Comparison of ENCODE assay signal across 1 cellular context in the genomic region with DNA sequence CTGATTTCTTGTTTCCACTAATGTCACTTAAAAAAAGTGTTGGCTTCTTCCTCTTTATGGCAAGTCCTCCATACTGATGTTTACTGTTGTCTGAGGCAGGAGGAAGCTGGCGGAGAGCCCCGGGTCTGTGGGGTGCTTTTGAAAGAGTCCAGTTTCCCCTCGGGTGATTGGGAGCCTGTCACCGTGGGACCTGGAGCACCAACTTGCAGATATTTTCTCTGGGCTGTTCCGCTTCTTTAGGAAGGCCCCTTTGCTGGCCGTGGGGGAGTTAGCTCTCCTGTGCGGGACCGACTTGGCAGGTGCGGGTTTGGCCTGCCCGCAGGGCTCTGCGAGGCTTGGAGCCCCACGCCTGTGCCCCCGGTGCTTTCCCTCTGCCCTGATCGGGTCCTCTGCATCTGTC.
TF ChIP-seq lines count a peak whose summit lies in the region.

No MANE protein-coding gene starts in this region.

TF ChIP-seq in HepG2, 621 proteins besides CTCF, POLR2A, EP300 and RAD21:
- TF ChIP-seq RFXAP (CRISPR knock-in tag; IDR thresholded peaks at IDR 0.05; ENCODE audit: borderline replicate concordance) = no peak
- TF ChIP-seq, protein P1, sequence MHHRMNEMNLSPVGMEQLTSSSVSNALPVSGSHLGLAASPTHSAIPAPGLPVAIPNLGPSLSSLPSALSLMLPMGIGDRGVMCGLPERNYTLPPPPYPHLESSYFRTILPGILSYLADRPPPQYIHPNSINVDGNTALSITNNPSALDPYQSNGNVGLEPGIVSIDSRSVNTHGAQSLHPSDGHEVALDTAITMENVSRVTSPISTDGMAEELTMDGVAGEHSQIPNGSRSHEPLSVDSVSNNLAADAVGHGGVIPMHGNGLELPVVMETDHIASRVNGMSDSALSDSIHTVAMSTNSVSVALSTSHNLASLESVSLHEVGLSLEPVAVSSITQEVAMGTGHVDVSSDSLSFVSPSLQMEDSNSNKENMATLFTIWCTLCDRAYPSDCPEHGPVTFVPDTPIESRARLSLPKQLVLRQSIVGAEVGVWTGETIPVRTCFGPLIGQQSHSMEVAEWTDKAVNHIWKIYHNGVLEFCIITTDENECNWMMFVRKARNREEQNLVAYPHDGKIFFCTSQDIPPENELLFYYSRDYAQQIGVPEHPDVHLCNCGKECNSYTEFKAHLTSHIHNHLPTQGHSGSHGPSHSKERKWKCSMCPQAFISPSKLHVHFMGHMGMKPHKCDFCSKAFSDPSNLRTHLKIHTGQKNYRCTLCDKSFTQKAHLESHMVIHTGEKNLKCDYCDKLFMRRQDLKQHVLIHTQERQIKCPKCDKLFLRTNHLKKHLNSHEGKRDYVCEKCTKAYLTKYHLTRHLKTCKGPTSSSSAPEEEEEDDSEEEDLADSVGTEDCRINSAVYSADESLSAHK (CRISPR knock-in tag; IDR thresholded peaks at IDR 0.05; ENCODE audit: borderline replicate concordance) = no peak
- TF ChIP-seq, protein P2, sequence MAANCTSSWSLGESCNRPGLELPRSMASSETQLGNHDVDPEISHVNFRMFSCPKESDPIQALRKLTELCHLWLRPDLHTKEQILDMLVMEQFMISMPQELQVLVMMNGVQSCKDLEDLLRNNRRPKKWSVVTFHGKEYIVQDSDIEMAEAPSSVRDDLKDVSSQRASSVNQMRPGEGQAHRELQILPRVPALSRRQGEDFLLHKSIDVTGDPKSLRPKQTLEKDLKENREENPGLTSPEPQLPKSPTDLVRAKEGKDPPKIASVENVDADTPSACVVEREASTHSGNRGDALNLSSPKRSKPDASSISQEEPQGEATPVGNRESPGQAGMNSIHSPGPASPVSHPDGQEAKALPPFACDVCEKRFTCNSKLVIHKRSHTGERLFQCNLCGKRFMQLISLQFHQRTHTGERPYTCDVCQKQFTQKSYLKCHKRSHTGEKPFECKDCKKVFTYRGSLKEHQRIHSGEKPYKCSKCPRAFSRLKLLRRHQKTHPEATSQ (CRISPR knock-in tag; IDR thresholded peaks at IDR 0.05; ENCODE audit: borderline replicate concordance) = no peak
- no peak for TF ChIP-seq U2AF2 (IDR thresholded peaks at IDR 0.05; ENCODE audit: low read depth, low read length)
- 0 out of 2 replicates have a peak, but pooled peaks have one; percentile 20 for TF ChIP-seq ZNF333 (CRISPR knock-in tag; IDR thresholded peaks at IDR 0.05; ENCODE audit: borderline replicate concordance)
TF ChIP-seq in HepG2: peak in this region for 1.
